In genomic region chr6:83893024-83893423, GRCh38 we compare ENCODE assay signal across 14 cellular contexts. TPM values are rescaled to one million over a fixed set of nuclear protein-coding genes. Genes with fewer than 3 reads are reported as not detected.
"Had no signal": no experiment of that assay in that cellular context is flagged by ENCODE, and none has a peak within 500 bp of the region (broad histone marks: within the 10 kb centered on the region; RNA-seq: fewer than 3 reads in every experiment).

No MANE protein-coding gene starts in this region.

- DNase-seq: activated B cell treated with CpG ODN at 0.5 μM for 24 hours; activated CD4-positive, alpha-beta T cell treated with anti-CD3 and anti-CD28 coated beads, Interleukin-2, amount 10 ng/mL, durations not matched to agents 24 days and 14 days; activated naive CD4-positive, alpha-beta T cell treated with Interleukin-2 at 50 U/mL for 16 hours; colonic mucosa; foreskin melanocyte; head of caudate nucleus; mucosa of descending colon; naive thymus-derived CD8-positive, alpha-beta T cell; posterior cingulate gyrus; tibial artery had no signal

- H3K9me3 ChIP-seq: colonic mucosa, mucosa of descending colon, neutrophil, tibial artery, vagina had no signal

- H3K4me3 ChIP-seq: colonic mucosa, mucosa of descending colon, skin epidermis, tibial artery, vagina had no signal

- H3K36me3 ChIP-seq: colonic mucosa, vagina had no signal

- H3K4me1 ChIP-seq: colonic mucosa, vagina had no signal

- ATAC-seq: left lobe of liver; mucosa of descending colon; naive thymus-derived CD8-positive, alpha-beta T cell had no signal

- H3K27ac ChIP-seq: colonic mucosa, neutrophil, skin epidermis, tibial artery, vagina had no signal

- H3K27me3 ChIP-seq: colonic mucosa, neutrophil, tibial artery, vagina had no signal

RNA-seq across cellular contexts. Expression of gene RIPPLY2, which starts 39.9 kb away (rescaled TPM):
- polyA plus RNA-seq: naive thymus-derived CD8-positive, alpha-beta T cell had no signal
